24 cellular contexts compared by ENCODE assay signal in genomic region chr6:7580537-7580926, GRCh38.
"Had no signal": no experiment of that assay in that cellular context is flagged by ENCODE, and none has a peak within 500 bp of the region (broad histone marks: within the 10 kb centered on the region; RNA-seq: fewer than 3 reads in every experiment).

No MANE protein-coding gene starts in this region.

- ATAC-seq: activated CD8-positive, alpha-beta T cell treated with anti-CD3 and anti-CD28 coated beads, Interleukin-2, amount 10 ng/mL, durations not matched to agents 7 days and 5 days; T-helper 17 cell; WTC11 had no signal

- H3K4me3 ChIP-seq: Peyer's patch had no signal

- DNase-seq: activated CD4-positive, alpha-beta T cell treated with anti-CD3 and anti-CD28 coated beads for 48 hours; activated CD4-positive, alpha-beta T cell treated with anti-CD3 and anti-CD28 coated beads, Interleukin-2, amount 50 U/mL, for 4 hours; activated CD4-positive, CD25-positive, alpha-beta regulatory T cell treated with anti-CD3 and anti-CD28 coated beads, Interleukin-2, amount 50 U/mL, for 72 hours; activated CD8-positive, alpha-beta memory T cell treated with anti-CD3 and anti-CD28 coated beads, Interleukin-2, amount 50 U/mL, for 48 hours; activated CD8-positive, alpha-beta T cell treated with anti-CD3 and anti-CD28 coated beads, Interleukin-2, amount 10 ng/mL, durations not matched to agents 7 days and 5 days; activated effector memory CD4-positive, alpha-beta T cell treated with Interleukin-2 at 50 U/mL for 16 hours; activated naive CD4-positive, alpha-beta T cell; activated T-cell treated with anti-CD3 and anti-CD28 coated beads, Interleukin-2, amount 50 U/mL, for 1 hour; aorta; KG1; MV-4-11; NCI-H1092 treated with DMSO at 0.1 percent for 48 hours; NCI-H1417 treated with DMSO at 0.1 percent for 48 hours; NCI-H1694; NCI-H2029; NCI-H446 treated with DMSO at 0.1 percent for 48 hours; NCI-H524 treated with DMSO at 0.1 percent for 48 hours; NCI-H82; NK-92 treated with Interleukin-12 subunit alpha and Interleukin-12 subunit beta, amount 100 ng/mL, for 24 hours; Peyer's patch; SHP77 treated with DMSO at 0.1 percent for 48 hours; T-helper 17 cell; T-helper 9 cell had no signal

- H3K27me3 ChIP-seq: Peyer's patch had no signal

- H3K9me3 ChIP-seq: Peyer's patch had no signal

- H3K4me1 ChIP-seq: Peyer's patch had no signal

- H3K27ac ChIP-seq: Peyer's patch had no signal
